Comparison of ENCODE assay signal across 28 cellular contexts in the genomic region with DNA sequence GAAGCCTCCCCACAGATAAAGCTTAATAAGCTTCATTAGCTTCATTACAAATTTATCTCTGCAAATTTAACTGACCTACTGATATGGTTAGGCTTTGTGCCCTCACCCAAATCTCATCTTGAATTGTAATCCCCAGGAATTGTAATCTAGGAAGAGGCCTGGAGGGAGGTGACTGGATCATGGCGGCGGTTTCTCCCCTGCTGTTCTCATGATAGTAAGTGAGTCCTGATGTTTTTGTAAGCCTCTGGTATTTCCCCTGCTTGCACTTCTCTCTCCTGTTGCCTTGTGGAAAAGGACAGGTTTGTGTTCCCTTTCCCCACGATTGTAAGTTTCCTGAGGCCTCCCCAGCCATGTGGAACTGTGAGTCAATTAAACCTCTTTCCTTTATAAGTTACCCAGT.
"Had no signal": no experiment of that assay in that cellular context is flagged by ENCODE, and none has a peak within 500 bp of the region (broad histone marks: within the 10 kb centered on the region; RNA-seq: fewer than 3 reads in every experiment).

No MANE protein-coding gene starts in this region.

- H3K9ac ChIP-seq: neural progenitor cell, parathyroid adenoma had no signal

- H3K27me3 Mint-ChIP-seq: progenitor cell of endocrine pancreas; stimulated activated naive B cell treated with anti-CD40 and anti-IgM and Interleukin-4, amounts not matched to agents 10 μg/mL and 1 μg/mL and 100 μg/mL, for 72 hours; stimulated activated naive CD8-positive, alpha-beta T cell treated with anti-CD3 and anti-CD28 coated beads, Interleukin-15, Interleukin-2, amounts not matched to agents 100 ng/mL and 50 ng/mL, for 24 hours had no signal

- ATAC-seq: natural killer cell; psoas muscle; right cardiac atrium; right lobe of liver; stimulated activated effector memory CD8-positive, alpha-beta T cell treated with anti-CD3 and anti-CD28 coated beads, Interleukin-12 subunit alpha, Interleukin-12 subunit beta, amount 100 ng/mL, for 72 hours; stimulated activated naive B cell treated with anti-CD40 and anti-IgM and Interleukin-4, amounts not matched to agents 10 μg/mL and 1 μg/mL and 100 μg/mL, for 72 hours; upper lobe of right lung had no signal

- H3K27ac ChIP-seq: neural progenitor cell, ovary, parathyroid adenoma, psoas muscle, right lobe of liver, sigmoid colon, stomach, thoracic aorta, thyroid gland, tibial nerve, upper lobe of right lung, uterus had no signal

- H2AFZ ChIP-seq: neural progenitor cell, parathyroid adenoma had no signal

- FAIRE-seq: small intestine had no signal

- H3K36me3 ChIP-seq: neural progenitor cell, ovary, right lobe of liver, sigmoid colon, stomach, thoracic aorta, thyroid gland, tibial nerve, upper lobe of right lung, uterus had no signal

- DNase-seq: natural killer cell; occipital lobe; ovary; posterior cingulate gyrus; psoas muscle; right cardiac atrium; right lobe of liver; sigmoid colon; small intestine; stimulated activated CD4-positive, alpha-beta T cell treated with anti-CD3 and anti-CD28 coated beads, Interleukin-15, amount 100 ng/mL, for 24 hours; stimulated activated CD4-positive, alpha-beta T cell treated with anti-CD3 and anti-CD28 coated beads, Interleukin-2, amount 100 ng/mL, for 24 hours; stimulated activated CD4-positive, alpha-beta T cell treated with anti-CD3 and anti-CD28 coated beads, Interleukin-2, amount 100 ng/mL, for 48 hours; stimulated activated CD4-positive, alpha-beta T cell treated with anti-CD3 and anti-CD28 coated beads, Interleukin-4, amount 100 ng/mL, for 24 hours; stimulated activated naive B cell treated with anti-CD40 and anti-IgM and Interleukin-4, amounts not matched to agents 10 μg/mL and 1 μg/mL and 100 μg/mL, for 72 hours; stimulated activated naive CD4-positive, alpha-beta T cell treated with Interleukin-2 at 50 U/mL for 16 hours; stomach; thyroid gland; trophoblast cell; upper lobe of right lung; uterus had no signal

- H3K4me2 ChIP-seq: neural progenitor cell had no signal

- H3K36me3 Mint-ChIP-seq: natural killer cell; neural progenitor cell; stimulated activated effector memory CD8-positive, alpha-beta T cell treated with anti-CD3 and anti-CD28 coated beads, Interleukin-12 subunit alpha, Interleukin-12 subunit beta, amount 100 ng/mL, for 72 hours; stimulated activated naive B cell treated with anti-CD40 and anti-IgM and Interleukin-4, amounts not matched to agents 10 μg/mL and 1 μg/mL and 100 μg/mL, for 72 hours had no signal

- H3K9me3 Mint-ChIP-seq: stimulated activated naive CD8-positive, alpha-beta T cell treated with anti-CD3 and anti-CD28 coated beads, Interleukin-15, Interleukin-2, amounts not matched to agents 100 ng/mL and 50 ng/mL, for 24 hours had no signal

- H3K9me3 ChIP-seq: ovary, psoas muscle, right lobe of liver, sigmoid colon, thoracic aorta, thyroid gland, tibial nerve, upper lobe of right lung, uterus had no signal

- H3K4me1 Mint-ChIP-seq: natural killer cell; nephron; neural progenitor cell; stimulated activated effector memory CD8-positive, alpha-beta T cell treated with anti-CD3 and anti-CD28 coated beads, Interleukin-12 subunit alpha, Interleukin-12 subunit beta, amount 100 ng/mL, for 72 hours; stimulated activated naive B cell treated with anti-CD40 and anti-IgM and Interleukin-4, amounts not matched to agents 10 μg/mL and 1 μg/mL and 100 μg/mL, for 72 hours had no signal

- H3K4me1 ChIP-seq: neural progenitor cell, parathyroid adenoma, psoas muscle, right lobe of liver, sigmoid colon, stomach, thyroid gland, tibial nerve, upper lobe of right lung, uterus had no signal

- H3K79me2 ChIP-seq: parathyroid adenoma had no signal

- H3K27me3 ChIP-seq: neural progenitor cell, ovary, right lobe of liver, sigmoid colon, stomach, thyroid gland, tibial nerve, upper lobe of right lung, uterus had no signal

- H3K4me3 ChIP-seq: neural progenitor cell, ovary, psoas muscle, right lobe of liver, sigmoid colon, stomach, thoracic aorta, thyroid gland, tibial nerve, upper lobe of right lung, uterus had no signal

- H3K4me3 Mint-ChIP-seq: natural killer cell; nephron; neural progenitor cell; stimulated activated effector memory CD8-positive, alpha-beta T cell treated with anti-CD3 and anti-CD28 coated beads, Interleukin-12 subunit alpha, Interleukin-12 subunit beta, amount 100 ng/mL, for 72 hours; stimulated activated naive B cell treated with anti-CD40 and anti-IgM and Interleukin-4, amounts not matched to agents 10 μg/mL and 1 μg/mL and 100 μg/mL, for 72 hours; stimulated activated naive CD8-positive, alpha-beta T cell treated with anti-CD3 and anti-CD28 coated beads, Interleukin-15, Interleukin-2, amounts not matched to agents 100 ng/mL and 50 ng/mL, for 24 hours had no signal

- H3K27ac Mint-ChIP-seq: natural killer cell; nephron; neural progenitor cell; progenitor cell of endocrine pancreas; stimulated activated effector memory CD8-positive, alpha-beta T cell treated with anti-CD3 and anti-CD28 coated beads, Interleukin-12 subunit alpha, Interleukin-12 subunit beta, amount 100 ng/mL, for 72 hours; stimulated activated naive B cell treated with anti-CD40 and anti-IgM and Interleukin-4, amounts not matched to agents 10 μg/mL and 1 μg/mL and 100 μg/mL, for 72 hours; stimulated activated naive CD8-positive, alpha-beta T cell treated with anti-CD3 and anti-CD28 coated beads, Interleukin-15, Interleukin-2, amounts not matched to agents 100 ng/mL and 50 ng/mL, for 24 hours had no signal
